10 cellular contexts compared by ENCODE assay signal in the genomic region with DNA sequence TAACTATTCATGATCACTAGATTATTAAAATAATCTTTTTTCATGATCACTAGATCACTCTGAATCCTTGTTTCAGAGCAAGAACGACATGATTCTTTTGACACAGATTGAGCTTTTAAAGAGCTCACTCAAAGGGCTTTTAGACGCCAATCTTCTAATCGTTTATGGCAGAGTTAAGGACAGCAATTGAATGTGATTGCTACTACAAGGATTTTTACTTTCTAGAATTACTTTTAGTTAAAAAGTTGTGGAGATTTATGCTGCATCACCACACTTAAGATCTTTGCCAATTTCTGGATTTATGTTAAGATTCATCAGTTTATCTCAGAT. TPM values are rescaled to one million over a fixed set of nuclear protein-coding genes. Genes with fewer than 3 reads are reported as not detected.
DNase-seq lines count a peak whose midpoint lies in the region; ATAC-seq, FAIRE-seq and TF ChIP-seq lines count a peak whose summit lies in the region.
"Had no signal": no experiment of that assay in that cellular context is flagged by ENCODE, and none has a peak within 500 bp of the region (broad histone marks: within the 10 kb centered on the region; RNA-seq: fewer than 3 reads in every experiment).

No MANE protein-coding gene starts in this region.

- no peak for TF ChIP-seq POLR2A in HepG2 (IDR thresholded peaks at IDR 0.05; ENCODE audit: insufficient read depth in 1 of 2, low read depth in 2 of 2, low read length in 2 of 2)
- no peak for TF ChIP-seq POLR2A in right lobe of liver (IDR thresholded peaks at IDR 0.05)
- no peak for TF ChIP-seq POLR2A in testis (IDR thresholded peaks at IDR 0.05)

- no peaks in the 10 kb centered on the region for H3K27me3 Mint-ChIP-seq in T-helper 17 cell

- H3K4me2 ChIP-seq in HepG2 (ENCODE audit: low read depth, low read length), result peak overlapping the region; percentile 80

- TF ChIP-seq RAD21 in HepG2 (CRISPR knock-in tag; IDR thresholded peaks at IDR 0.05), result no peak

- BruUV-seq in HepG2 (replicated peaks; lab: Mats Ljungman, UMichigan), result no TSS peak

- peaks cover 45% of the 10 kb centered on the region for H3K79me2 ChIP-seq in HepG2 (ENCODE audit: insufficient read depth, low read length)

- CTCF ChIA-PET in HepG2 (lab: Yijun Ruan, JAX; ENCODE audit: low intra/inter-chr PET ratio, low total read pairs), result no interaction called here

- POLR2A ChIA-PET in HepG2 (lab: Yijun Ruan, JAX), result interaction anchor here (1.9 kb wide), 1 partner anchor 55 kb away, joined by 5 read pairs; no protein-coding TSS in a partner anchor

- peak overlapping the region; percentile 83 to 97 (median 97); a peak in 5 of 6 replicates for H3K4me3 ChIP-seq in HepG2 (replicated peaks in 1 of 3; ENCODE audit: insufficient read depth in 1 of 3, low read depth in 2 of 3, low read length in 3 of 3)
- peak overlapping the region in 1 of 3 donors; percentile 73 for H3K4me3 ChIP-seq in right lobe of liver
- H3K4me3 ChIP-seq in foreskin fibroblast (ENCODE audit: low read depth in 1 of 2, low read length in 2 of 2), result peak overlapping the region; percentile 89 to 90
- H3K4me3 ChIP-seq in testis, result no peak overlapping the region

- no peak for TF ChIP-seq CTCF in HepG2 (CRISPR knock-in tag; IDR thresholded peaks at IDR 0.05)
- no peak for TF ChIP-seq CTCF in right lobe of liver (IDR thresholded peaks at IDR 0.05)
- TF ChIP-seq CTCF in foreskin fibroblast (IDR thresholded peaks at IDR 0.05; ENCODE audit: low read depth, low read length), result no peak
- no peak for TF ChIP-seq CTCF in testis (IDR thresholded peaks at IDR 0.05)

- H3K4me1 Mint-ChIP-seq in T-helper 17 cell, result peaks cover 32% of the 10 kb centered on the region

- H3K4me1 ChIP-seq in HepG2 (ENCODE audit: insufficient read depth, low read length) (peaks cover 20% of the 10 kb centered on the region), right lobe of liver (peaks cover 0 to 14% (median 4%) of the 10 kb centered on the region in 4 donors), testis (peaks cover 8% of the 10 kb centered on the region)

- H3K27ac ChIP-seq in HepG2 (ENCODE audit: extremely low read length, insufficient read depth, low read length) (peak overlapping the region; percentile 99), right lobe of liver (no peak overlapping the region), testis (no peak overlapping the region)

- peak overlapping the region; percentile 93 for H3K9ac ChIP-seq in HepG2 (ENCODE audit: insufficient read depth, low read depth, low read length)

- H4K20me1 ChIP-seq in HepG2 (ENCODE audit: insufficient read depth, low read length), result no peaks in the 10 kb centered on the region

- H3K27me3 ChIP-seq in HepG2 (ENCODE audit: control insufficient read depth in 1 of 2, insufficient read depth in 2 of 2, low read length in 2 of 2) (no peaks in the 10 kb centered on the region; a peak in 1 of 5 replicates), right lobe of liver (no peaks in the 10 kb centered on the region), testis (no peaks in the 10 kb centered on the region)

- 42% methylated on average over 3 of the region's 3 CpGs for WGBS in HepG2 (ENCODE audit: low lambda C conversion rate)
- WGBS in right lobe of liver (ENCODE audit: insufficient coverage, low coverage, low lambda C conversion rate, missing lambda C conversion rate), result 32% methylated on average over 3 of the region's 3 CpGs
- 21% methylated on average over 3 of the region's 3 CpGs for WGBS in testis, 2 donors

- no peak for TF ChIP-seq EP300 in HepG2 (IDR thresholded peaks at IDR 0.05; ENCODE audit: low read depth in 2 of 2, low read length in 2 of 2)
- TF ChIP-seq EP300 in HepG2 (CRISPR knock-in tag; IDR thresholded peaks at IDR 0.05; ENCODE audit: borderline replicate concordance), result no peak

- intact Hi-C loops in HepG2 (cut with micrococcal nuclease; ENCODE audit: unreplicated experiment), result loop anchor here (1.0 to 5.0 kb wide), 2 partner anchors 20 to 55 kb away; a partner anchor contains a TSS
- intact Hi-C loops in right lobe of liver (cut with DNase I), result loop anchor here in 1 of 2 donors (10.0 kb wide), 1 partner anchor 53 kb away; a partner anchor contains a TSS
- intact Hi-C loops in testis (cut with DNase I; ENCODE audit: low total_unique reads), result no loop called here
- intact Hi-C loops in left cardiac atrium (cut with DNase I), result no loop called here

- ATAC-seq in HepG2 (no peak), right lobe of liver (no peak), T-helper 17 cell (no peak), GM21786 (IDR thresholded peaks at IDR 0.05; ENCODE audit: unreplicated experiment) (no peak), left cardiac atrium (no peak)

- in situ Hi-C loops in HepG2 (cut with HindIII; ENCODE audit: extremely low pct_ligation_motif_present, low pct_unique_long_range_greater_than_20kb), result loop anchor here (5.0 kb wide), 1 partner anchor 40 kb away; no protein-coding TSS in a partner anchor

- DNase-seq in HepG2 (ENCODE audit: low spot score) (no peak), right lobe of liver (no peak), T-helper 17 cell (no peak), foreskin fibroblast (no peak), medulla oblongata (ENCODE audit: extremely low spot score) (no peak), testis (no peak), left cardiac atrium (no peak)
- DNase-seq: NCI-H2029; stimulated activated CD4-positive, alpha-beta T cell treated with anti-CD3 and anti-CD28 coated beads, Interleukin-2, amount 100 ng/mL, for 48 hours had no signal

- H3K9me3 ChIP-seq in HepG2 (ENCODE audit: low read length), result no peaks in the 10 kb centered on the region
- no peaks in the 10 kb centered on the region for H3K9me3 ChIP-seq in right lobe of liver
- no peaks in the 10 kb centered on the region for H3K9me3 ChIP-seq in T-helper 17 cell (ENCODE audit: control insufficient read depth, low read length, poor library complexity, severe bottlenecking)
- H3K9me3 ChIP-seq in testis, result no peaks in the 10 kb centered on the region

- no peak overlapping the region for H2AFZ ChIP-seq in HepG2 (ENCODE audit: low read length)

- peaks cover 2% of the 10 kb centered on the region for H3K36me3 Mint-ChIP-seq in T-helper 17 cell (ENCODE audit: low read depth)

- no peak for FAIRE-seq in HepG2 (lab: Jason Lieb, UNC)

- peaks cover 8 to 35% of the 10 kb centered on the region in 2 experiments for H3K36me3 ChIP-seq in HepG2 (replicated peaks in 1 of 2; ENCODE audit: control insufficient read depth in 1 of 2, insufficient read depth in 2 of 2, low read length in 2 of 2)
- H3K36me3 ChIP-seq in right lobe of liver, result peaks cover 0 to 31% (median 13%) of the 10 kb centered on the region in 4 donors
- no peaks in the 10 kb centered on the region for H3K36me3 ChIP-seq in testis (ENCODE audit: low read depth, missing control alignments)

- H3K4me3 Mint-ChIP-seq in T-helper 17 cell, result no peak overlapping the region

- peak overlapping the region; percentile 100 for H3K27ac Mint-ChIP-seq in T-helper 17 cell

RNA-seq across cellular contexts. Expression of a gene that starts 1.3 kb away (rescaled TPM):
- total RNA-seq in HepG2 (2016; rRNA removed; fragmentation: Illumina TruSeq; extraction: Trizol) (95.8 and 128 TPM in 2 replicates), right lobe of liver (10 to 100 TPM in 5 of 6 experiments, 1 to 10 TPM in 1; 9.3 to 14.4 (median 11.1) TPM), T-helper 17 cell (10 to 100 TPM; 30.7 to 48.1 TPM), testis (10 to 100 TPM; 45.7 to 48.1 TPM), left cardiac atrium (10 to 100 TPM; 24.2 to 24.8 TPM)
- total RNA-seq in HepG2 (2016; cell fraction: cytosol; rRNA removed; fragmentation: Illumina TruSeq; extraction: Trizol; ENCODE audit: low read depth), result 30.2 and 32.2 TPM in 2 replicates
- total RNA-seq in HepG2 (2016; cell fraction: insoluble cytoplasmic fraction; rRNA removed; fragmentation: Illumina TruSeq; extraction: Trizol), result 93.9 and 124 TPM in 2 replicates
- 32.7 and 38.7 TPM in 2 replicates for total RNA-seq in HepG2 (2016; cell fraction: membrane; rRNA removed; fragmentation: Illumina TruSeq; extraction: Trizol)
- 63.2 and 66.3 TPM in 2 replicates for total RNA-seq in HepG2 (2016; cell fraction: nucleus; rRNA removed; fragmentation: Illumina TruSeq; extraction: Trizol)
- polyA plus RNA-seq in HepG2 (2011; rRNA removed) (28.2 and 38.6 TPM in 2 replicates), testis (ENCODE audit: insufficient read depth, low read depth, low replicate concordance) (58.3 TPM)
- polyA plus RNA-seq in HepG2 (2011; cell fraction: cytosol; rRNA removed), result 17.6 and 18.4 TPM in 2 replicates
- 30.3 and 35.7 TPM in 2 replicates for polyA plus RNA-seq in HepG2 (2011; cell fraction: nucleus; rRNA removed)
- polyA plus RNA-seq in HepG2 (2012), result 40.5 and 59.2 TPM in 2 replicates
- polyA plus RNA-seq in HepG2 (2016; cell fraction: cytosol; fragmentation: Illumina TruSeq; extraction: Trizol; ENCODE audit: low read depth), result 23.2 and 23.4 TPM in 2 replicates
- 124 and 130 TPM in 2 replicates for polyA plus RNA-seq in HepG2 (2016; cell fraction: insoluble cytoplasmic fraction; fragmentation: Illumina TruSeq; extraction: Trizol; ENCODE audit: low read depth)
- 25.9 and 27.7 TPM in 2 replicates for polyA plus RNA-seq in HepG2 (2016; cell fraction: membrane; fragmentation: Illumina TruSeq; extraction: Trizol; ENCODE audit: low read depth)
- polyA plus RNA-seq in HepG2 (2016; cell fraction: nucleus; fragmentation: Illumina TruSeq; extraction: Trizol; ENCODE audit: insufficient read depth, low read depth), result 118 and 135 TPM in 2 replicates
- 7.3 and 17.5 TPM in 2 replicates for polyA minus RNA-seq in HepG2 (2011; rRNA and poly(A)+ RNA removed; ENCODE audit: low replicate concordance)
- polyA minus RNA-seq in HepG2 (2011; cell fraction: cytosol; rRNA and poly(A)+ RNA removed), result 10.3 and 17.3 TPM in 2 replicates
- polyA minus RNA-seq in HepG2 (2011; cell fraction: nucleus; rRNA and poly(A)+ RNA removed), result 26.2 and 26.4 TPM in 2 replicates

RNA-seq across cellular contexts. Expression of a gene that starts 2.7 kb away (rescaled TPM):
- total RNA-seq in HepG2 (2016; rRNA removed; fragmentation: Illumina TruSeq; extraction: Trizol) (29.0 and 51.1 TPM in 2 replicates), right lobe of liver (10 to 100 TPM; 22.9 to 30.0 (median 28.5) TPM), T-helper 17 cell (10 to 100 TPM; 16.9 to 18.1 TPM), testis (10 to 100 TPM; 16.8 to 18.0 TPM), left cardiac atrium (10 to 100 TPM; 16.2 to 23.8 TPM)
- total RNA-seq in HepG2 (2016; cell fraction: cytosol; rRNA removed; fragmentation: Illumina TruSeq; extraction: Trizol; ENCODE audit: low read depth), result 23.5 and 24.8 TPM in 2 replicates
- total RNA-seq in HepG2 (2016; cell fraction: insoluble cytoplasmic fraction; rRNA removed; fragmentation: Illumina TruSeq; extraction: Trizol), result 31.0 and 53.0 TPM in 2 replicates
- total RNA-seq in HepG2 (2016; cell fraction: membrane; rRNA removed; fragmentation: Illumina TruSeq; extraction: Trizol), result 24.4 and 24.7 TPM in 2 replicates
- 45.9 and 47.6 TPM in 2 replicates for total RNA-seq in HepG2 (2016; cell fraction: nucleus; rRNA removed; fragmentation: Illumina TruSeq; extraction: Trizol)
- polyA plus RNA-seq in HepG2 (2011; rRNA removed) (24.5 and 27.8 TPM in 2 replicates), testis (ENCODE audit: insufficient read depth, low read depth, low replicate concordance) (27.1 TPM)
- 10.7 and 18.2 TPM in 2 replicates for polyA plus RNA-seq in HepG2 (2011; cell fraction: cytosol; rRNA removed)
- 6.3 and 8.1 TPM in 2 replicates for polyA plus RNA-seq in HepG2 (2011; cell fraction: nucleus; rRNA removed)
- polyA plus RNA-seq in HepG2 (2012), result 21.9 and 24.5 TPM in 2 replicates
- polyA plus RNA-seq in HepG2 (2016; cell fraction: cytosol; fragmentation: Illumina TruSeq; extraction: Trizol; ENCODE audit: low read depth), result 14.4 and 17.4 TPM in 2 replicates
- 25.0 and 27.4 TPM in 2 replicates for polyA plus RNA-seq in HepG2 (2016; cell fraction: insoluble cytoplasmic fraction; fragmentation: Illumina TruSeq; extraction: Trizol; ENCODE audit: low read depth)
- polyA plus RNA-seq in HepG2 (2016; cell fraction: membrane; fragmentation: Illumina TruSeq; extraction: Trizol; ENCODE audit: low read depth), result 14.3 and 16.1 TPM in 2 replicates
- 56.0 and 59.6 TPM in 2 replicates for polyA plus RNA-seq in HepG2 (2016; cell fraction: nucleus; fragmentation: Illumina TruSeq; extraction: Trizol; ENCODE audit: insufficient read depth, low read depth)
- polyA minus RNA-seq in HepG2 (2011; rRNA and poly(A)+ RNA removed; ENCODE audit: low replicate concordance), result 5.3 and 9.5 TPM in 2 replicates
- 6.9 and 12.7 TPM in 2 replicates for polyA minus RNA-seq in HepG2 (2011; cell fraction: cytosol; rRNA and poly(A)+ RNA removed)
- 22.5 and 42.6 TPM in 2 replicates for polyA minus RNA-seq in HepG2 (2011; cell fraction: nucleus; rRNA and poly(A)+ RNA removed)

RNA-seq across cellular contexts. Expression of a gene that starts 57.6 kb away (rescaled TPM):
- total RNA-seq in HepG2 (2016; rRNA removed; fragmentation: Illumina TruSeq; extraction: Trizol), result 33.9 and 35.0 TPM in 2 replicates
- total RNA-seq in HepG2 (2016; cell fraction: cytosol; rRNA removed; fragmentation: Illumina TruSeq; extraction: Trizol; ENCODE audit: low read depth), result 21.9 and 24.9 TPM in 2 replicates
- total RNA-seq in HepG2 (2016; cell fraction: insoluble cytoplasmic fraction; rRNA removed; fragmentation: Illumina TruSeq; extraction: Trizol), result 34.1 and 34.7 TPM in 2 replicates
- total RNA-seq in HepG2 (2016; cell fraction: membrane; rRNA removed; fragmentation: Illumina TruSeq; extraction: Trizol), result 32.8 and 34.4 TPM in 2 replicates
- total RNA-seq in HepG2 (2016; cell fraction: nucleus; rRNA removed; fragmentation: Illumina TruSeq; extraction: Trizol), result 67.4 and 70.1 TPM in 2 replicates
- polyA plus RNA-seq in HepG2 (2011; rRNA removed), result 52.1 and 63.6 TPM in 2 replicates
- polyA plus RNA-seq in HepG2 (2011; cell fraction: cytosol; rRNA removed), result 26.4 and 30.4 TPM in 2 replicates
- 65.9 and 69.3 TPM in 2 replicates for polyA plus RNA-seq in HepG2 (2011; cell fraction: nucleus; rRNA removed)
- 24.2 and 31.8 TPM in 2 replicates for polyA plus RNA-seq in HepG2 (2012)
- 9.6 and 10.8 TPM in 2 replicates for polyA plus RNA-seq in HepG2 (2016; cell fraction: cytosol; fragmentation: Illumina TruSeq; extraction: Trizol; ENCODE audit: low read depth)
- 40.7 and 43.9 TPM in 2 replicates for polyA plus RNA-seq in HepG2 (2016; cell fraction: insoluble cytoplasmic fraction; fragmentation: Illumina TruSeq; extraction: Trizol; ENCODE audit: low read depth)
- polyA plus RNA-seq in HepG2 (2016; cell fraction: membrane; fragmentation: Illumina TruSeq; extraction: Trizol; ENCODE audit: low read depth), result 18.8 and 21.7 TPM in 2 replicates
- polyA plus RNA-seq in HepG2 (2016; cell fraction: nucleus; fragmentation: Illumina TruSeq; extraction: Trizol; ENCODE audit: insufficient read depth, low read depth), result 73.4 and 78.0 TPM in 2 replicates
- polyA minus RNA-seq in HepG2 (2011; rRNA and poly(A)+ RNA removed; ENCODE audit: low replicate concordance), result 19.3 and 30.9 TPM in 2 replicates
- polyA minus RNA-seq in HepG2 (2011; cell fraction: cytosol; rRNA and poly(A)+ RNA removed), result 14.4 and 20.3 TPM in 2 replicates
- 154 and 170 TPM in 2 replicates for polyA minus RNA-seq in HepG2 (2011; cell fraction: nucleus; rRNA and poly(A)+ RNA removed)
- 10 to 100 TPM; 14.0 to 18.1 (median 16.1) TPM for total RNA-seq in right lobe of liver
- 10 to 100 TPM; 56.4 to 64.3 TPM for total RNA-seq in T-helper 17 cell
- total RNA-seq in testis, result 100 to 1,000 TPM; 109 to 119 TPM
- polyA plus RNA-seq in testis (ENCODE audit: insufficient read depth, low read depth, low replicate concordance), result 176 TPM
- 10 to 100 TPM; 26.9 to 28.1 TPM for total RNA-seq in left cardiac atrium

Comparison
In these comparisons a context has a peak if more than half of its experiments do, and no peak if none do; other contexts are left out.
1. H3K4me3 ChIP-seq: peak in HepG2 (3 of 3) and foreskin fibroblast (2 of 2); none in testis (0 of 2).